ENCODE assay signal across 1 cellular context in the genomic region with DNA sequence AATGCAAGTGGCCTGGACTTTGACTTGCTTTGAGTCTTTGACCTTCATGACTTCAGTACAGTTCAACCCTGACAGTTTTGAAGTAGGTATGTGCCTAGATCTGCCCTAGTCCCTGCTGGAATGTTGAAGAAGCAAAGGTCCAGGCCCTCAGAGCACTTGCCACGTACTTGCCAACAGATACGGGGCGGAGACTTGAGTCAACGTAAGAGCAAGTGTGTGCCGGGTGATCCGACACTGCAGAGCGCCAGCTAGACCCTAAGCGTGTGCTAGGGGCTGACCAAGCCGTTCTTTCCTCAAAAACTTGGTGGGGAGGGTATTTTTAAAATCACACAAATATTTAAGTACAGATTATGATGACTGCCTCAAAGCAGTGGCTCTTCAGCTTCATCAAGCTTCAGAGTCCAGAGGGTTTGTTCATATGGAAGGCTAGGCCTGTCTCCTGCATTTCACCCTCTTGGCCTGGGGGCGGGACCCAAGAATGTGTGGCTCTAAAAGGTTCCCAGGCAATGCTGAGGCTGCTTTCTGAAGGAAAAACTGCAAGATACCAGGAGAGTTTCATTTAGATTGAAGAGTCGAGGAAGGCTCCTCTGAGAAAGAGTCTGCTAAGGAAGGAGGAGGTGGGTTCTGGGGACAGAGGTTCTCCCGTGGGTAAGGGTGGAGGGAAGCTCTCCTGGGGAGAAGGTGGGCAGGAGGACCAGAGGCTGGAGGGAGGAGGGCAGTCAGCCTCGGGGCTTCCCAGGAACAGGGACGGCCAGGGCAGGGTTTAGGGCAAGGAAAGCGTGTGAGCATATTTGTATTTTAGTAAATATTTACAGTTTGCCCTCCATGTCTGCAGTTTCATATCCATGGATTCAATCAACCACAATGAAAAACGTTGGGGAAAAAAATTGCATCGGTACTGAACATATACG.
TF ChIP-seq lines count a peak whose summit lies in the region.

No MANE protein-coding gene starts in this region.

TF ChIP-seq in WTC11, 78 proteins besides CTCF, POLR2A, EP300 and RAD21 (continued from another document):
- TF ChIP-seq, protein P1, sequence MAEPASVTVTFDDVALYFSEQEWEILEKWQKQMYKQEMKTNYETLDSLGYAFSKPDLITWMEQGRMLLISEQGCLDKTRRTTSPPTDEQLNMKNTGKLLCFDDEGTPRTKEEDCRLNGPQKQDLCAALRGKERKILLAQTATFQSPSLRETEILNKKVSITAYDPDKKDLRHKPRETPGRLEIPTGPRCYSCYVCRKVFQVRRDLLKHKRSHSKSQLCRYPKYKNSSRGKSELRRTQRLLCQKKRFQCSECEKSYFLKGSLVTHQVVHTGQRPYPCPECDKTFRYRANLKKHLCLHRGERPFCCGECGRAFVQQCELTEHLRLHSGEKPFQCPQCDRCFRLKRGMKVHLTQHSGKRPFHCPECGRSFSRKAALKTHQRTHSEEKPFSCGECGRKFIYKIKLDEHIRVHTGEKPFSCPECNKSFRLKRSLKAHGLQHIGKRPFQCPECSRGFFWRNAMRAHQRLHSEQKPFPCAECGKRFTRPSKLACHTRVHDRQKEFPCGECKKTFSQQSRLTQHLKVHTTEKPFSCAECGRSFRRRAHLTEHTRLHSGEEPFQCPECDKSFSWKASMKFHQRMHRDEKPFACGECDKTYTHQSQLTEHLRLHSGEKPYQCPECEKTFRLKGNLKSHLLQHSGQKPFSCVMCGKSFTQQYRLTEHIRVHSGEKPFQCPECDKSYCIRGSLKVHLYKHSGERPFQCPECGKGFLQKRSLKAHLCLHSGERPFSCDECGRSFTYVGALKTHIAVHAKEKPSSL (CRISPR knock-in tag; conservative IDR thresholded peaks at IDR 0.05), result no peak
- TF ChIP-seq ZNF423 (CRISPR knock-in tag; IDR thresholded peaks at IDR 0.05) (no peak), GRHL2 (CRISPR knock-in tag; IDR thresholded peaks at IDR 0.05; ENCODE audit: insufficient replicate concordance, severe bottlenecking) (no peak), NR3C1 (CRISPR knock-in tag; conservative IDR thresholded peaks at IDR 0.05; ENCODE audit: low read depth) (no peak), SP1 (CRISPR knock-in tag; conservative IDR thresholded peaks at IDR 0.05) (no peak), MYBL2 (CRISPR knock-in tag; IDR thresholded peaks at IDR 0.05) (no peak), EMX1 (CRISPR knock-in tag; IDR thresholded peaks at IDR 0.05) (no peak)
- TF ChIP-seq, protein P2, sequence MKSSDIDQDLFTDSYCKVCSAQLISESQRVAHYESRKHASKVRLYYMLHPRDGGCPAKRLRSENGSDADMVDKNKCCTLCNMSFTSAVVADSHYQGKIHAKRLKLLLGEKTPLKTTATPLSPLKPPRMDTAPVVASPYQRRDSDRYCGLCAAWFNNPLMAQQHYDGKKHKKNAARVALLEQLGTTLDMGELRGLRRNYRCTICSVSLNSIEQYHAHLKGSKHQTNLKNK (CRISPR knock-in tag; IDR thresholded peaks at IDR 0.05), result no peak
- TF ChIP-seq, protein P3, sequence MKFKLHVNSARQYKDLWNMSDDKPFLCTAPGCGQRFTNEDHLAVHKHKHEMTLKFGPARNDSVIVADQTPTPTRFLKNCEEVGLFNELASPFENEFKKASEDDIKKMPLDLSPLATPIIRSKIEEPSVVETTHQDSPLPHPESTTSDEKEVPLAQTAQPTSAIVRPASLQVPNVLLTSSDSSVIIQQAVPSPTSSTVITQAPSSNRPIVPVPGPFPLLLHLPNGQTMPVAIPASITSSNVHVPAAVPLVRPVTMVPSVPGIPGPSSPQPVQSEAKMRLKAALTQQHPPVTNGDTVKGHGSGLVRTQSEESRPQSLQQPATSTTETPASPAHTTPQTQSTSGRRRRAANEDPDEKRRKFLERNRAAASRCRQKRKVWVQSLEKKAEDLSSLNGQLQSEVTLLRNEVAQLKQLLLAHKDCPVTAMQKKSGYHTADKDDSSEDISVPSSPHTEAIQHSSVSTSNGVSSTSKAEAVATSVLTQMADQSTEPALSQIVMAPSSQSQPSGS (CRISPR knock-in tag; IDR thresholded peaks at IDR 0.05; ENCODE audit: borderline replicate concordance, low read depth), result no peak
- TF ChIP-seq, protein P4, sequence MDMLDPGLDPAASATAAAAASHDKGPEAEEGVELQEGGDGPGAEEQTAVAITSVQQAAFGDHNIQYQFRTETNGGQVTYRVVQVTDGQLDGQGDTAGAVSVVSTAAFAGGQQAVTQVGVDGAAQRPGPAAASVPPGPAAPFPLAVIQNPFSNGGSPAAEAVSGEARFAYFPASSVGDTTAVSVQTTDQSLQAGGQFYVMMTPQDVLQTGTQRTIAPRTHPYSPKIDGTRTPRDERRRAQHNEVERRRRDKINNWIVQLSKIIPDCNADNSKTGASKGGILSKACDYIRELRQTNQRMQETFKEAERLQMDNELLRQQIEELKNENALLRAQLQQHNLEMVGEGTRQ (CRISPR knock-in tag; IDR thresholded peaks at IDR 0.05), result no peak
- TF ChIP-seq, protein P5, sequence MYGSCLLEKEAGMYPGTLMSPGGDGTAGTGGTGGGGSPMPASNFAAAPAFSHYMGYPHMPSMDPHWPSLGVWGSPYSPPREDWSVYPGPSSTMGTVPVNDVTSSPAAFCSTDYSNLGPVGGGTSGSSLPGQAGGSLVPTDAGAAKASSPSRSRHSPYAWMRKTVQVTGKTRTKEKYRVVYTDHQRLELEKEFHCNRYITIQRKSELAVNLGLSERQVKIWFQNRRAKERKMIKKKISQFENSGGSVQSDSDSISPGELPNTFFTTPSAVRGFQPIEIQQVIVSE (CRISPR knock-in tag; IDR thresholded peaks at IDR 0.05; ENCODE audit: borderline replicate concordance), result no peak
